8 cellular contexts compared by ENCODE assay signal in genomic region chr1:12229835-12230548, GRCh38. TPM values are rescaled to one million over a fixed set of nuclear protein-coding genes. Genes with fewer than 3 reads are reported as not detected.
A peak's percentile ranks its signal among the peaks of the same experiment; 100 is the strongest.
DNase-seq lines count a peak whose midpoint lies in the region; ATAC-seq and TF ChIP-seq lines count a peak whose summit lies in the region.

VPS13D (plus strand) TSS chr1:12230030; CDS start chr1:12234267, 4,237 bp downstream.

- peaks cover 5% of the 10 kb centered on the region for H3K4me1 Mint-ChIP-seq in progenitor cell of endocrine pancreas (ENCODE audit: low read depth)

- 0 to 1% (median 0%) methylated on average over 65 to 77 of the region's 77 CpGs for WGBS in adipose tissue, 3 donors

- H3K36me3 ChIP-seq in upper lobe of right lung = peaks cover 3% of the 10 kb centered on the region

- peak within 1 kb of the TSS; percentile 41 for H3K27ac Mint-ChIP-seq in progenitor cell of endocrine pancreas

- intact Hi-C loops in left cardiac atrium (cut with DNase I) (no loop called here), upper lobe of right lung (cut with DNase I) (no loop called here)

- H3K9me3 Mint-ChIP-seq in progenitor cell of endocrine pancreas (ENCODE audit: low read depth) = no peaks in the 10 kb centered on the region

- TF ChIP-seq CTCF in progenitor cell of endocrine pancreas (IDR thresholded peaks at IDR 0.05; ENCODE audit: unreplicated experiment) = peak; percentile 99
- peak; percentile 93 for TF ChIP-seq CTCF in upper lobe of right lung (IDR thresholded peaks at IDR 0.05)

- H3K27me3 Mint-ChIP-seq in progenitor cell of endocrine pancreas = peaks cover 5% of the 10 kb centered on the region

- H3K27ac ChIP-seq in adipose tissue (ENCODE audit: low read depth, low read length) (peak within 1 kb of the TSS; percentile 3), upper lobe of right lung (peak within 1 kb of the TSS; percentile 91)

- peak within 1 kb of the TSS; percentile 99 for H3K4me3 ChIP-seq in upper lobe of right lung

- H3K4me3 Mint-ChIP-seq in progenitor cell of endocrine pancreas (ENCODE audit: low read depth) = peak within 1 kb of the TSS; percentile 83

- DNase-seq in ELR (ENCODE audit: low read depth) = peak; percentile 82
- peak; percentile 73 for DNase-seq in M059J (ENCODE audit: low read depth)
- peak; percentile 70 to 83 (median 78) for DNase-seq in T-helper 1 cell
- DNase-seq in left cardiac atrium = peak; percentile 90
- DNase-seq in progenitor cell of endocrine pancreas (ENCODE audit: low spot score, unreplicated experiment) = peak; percentile 77
- peak; percentile 94 for DNase-seq in upper lobe of right lung

- peak; percentile 62 for ATAC-seq in GM21786 (IDR thresholded peaks at IDR 0.05; ENCODE audit: unreplicated experiment)
- ATAC-seq in left cardiac atrium = peak; percentile 90 to 93
- ATAC-seq in upper lobe of right lung = peak; percentile 93

- no peaks in the 10 kb centered on the region for H3K27me3 ChIP-seq in upper lobe of right lung

- H3K4me1 ChIP-seq in upper lobe of right lung = peaks cover 25% of the 10 kb centered on the region

- peaks cover 2% of the 10 kb centered on the region for H3K36me3 Mint-ChIP-seq in progenitor cell of endocrine pancreas (ENCODE audit: insufficient read depth)

- H3K9me3 ChIP-seq in upper lobe of right lung = no peaks in the 10 kb centered on the region

RNA-seq across cellular contexts. Expression of gene VPS13D, which starts in this region (rescaled TPM):
- total RNA-seq in M059J (2014; rRNA removed; shearing (Covaris generic)) = 14.2 and 22.7 TPM in 2 replicates
- 10 to 100 TPM; 10.6 to 40.7 (median 23.4) TPM for polyA plus RNA-seq in adipose tissue
- 10 to 100 TPM; 43.1 to 50.6 TPM for total RNA-seq in left cardiac atrium
- 41.0 and 41.9 TPM in 2 replicates for total RNA-seq in progenitor cell of endocrine pancreas
- 74.7 TPM for total RNA-seq in upper lobe of right lung

Comparison
In these comparisons a context has a peak if more than half of its experiments do, and no peak if none do; other contexts are left out.
1. Peak in every context shown above with its lines: DNase-seq, ATAC-seq, H3K4me3 ChIP-seq and H3K27ac ChIP-seq.